In genomic region chr16:48405907-48406306, GRCh38 we compare ENCODE assay signal across 12 cellular contexts.
"Had no signal": no experiment of that assay in that cellular context is flagged by ENCODE, and none has a peak within 500 bp of the region (broad histone marks: within the 10 kb centered on the region; RNA-seq: fewer than 3 reads in every experiment).

No MANE protein-coding gene starts in this region.

- H3K9me3 ChIP-seq: left lung, tibial artery had no signal

- H3K4me1 Mint-ChIP-seq: activated T-helper 17 cell treated with anti-CD3 and anti-CD28 coated beads, Interleukin-2, amount 50 U/mL, for 72 hours; stimulated activated effector memory CD8-positive, alpha-beta T cell treated with anti-CD3 and anti-CD28 coated beads, Interleukin-12 subunit alpha, Interleukin-12 subunit beta, amount 100 ng/mL, for 72 hours had no signal

- H3K36me3 Mint-ChIP-seq: activated naive CD4-positive, alpha-beta T cell treated with anti-CD3 and anti-CD28 coated beads, Interleukin-2, amount 10 ng/mL, durations not matched to agents 7 days and 5 days; stimulated activated effector memory CD8-positive, alpha-beta T cell treated with anti-CD3 and anti-CD28 coated beads, Interleukin-12 subunit alpha, Interleukin-12 subunit beta, amount 100 ng/mL, for 72 hours had no signal

- ATAC-seq: activated T-helper 17 cell treated with anti-CD3 and anti-CD28 coated beads, Interleukin-2, amount 50 U/mL, for 72 hours; esophagus mucosa; left lung; stimulated activated effector memory CD8-positive, alpha-beta T cell treated with anti-CD3 and anti-CD28 coated beads, Interleukin-12 subunit alpha, Interleukin-12 subunit beta, amount 100 ng/mL, for 72 hours had no signal

- H3K9ac ChIP-seq: parathyroid adenoma had no signal

- H3K4me1 ChIP-seq: parathyroid adenoma, tibial artery had no signal

- H3K9me3 Mint-ChIP-seq: activated naive CD4-positive, alpha-beta T cell treated with anti-CD3 and anti-CD28 coated beads, Interleukin-2, amount 10 ng/mL, durations not matched to agents 7 days and 5 days; activated T-helper 17 cell treated with anti-CD3 and anti-CD28 coated beads, Interleukin-2, amount 50 U/mL, for 72 hours; stimulated activated effector memory CD8-positive, alpha-beta T cell treated with anti-CD3 and anti-CD28 coated beads, Interleukin-12 subunit alpha, Interleukin-12 subunit beta, amount 100 ng/mL, for 72 hours had no signal

- H3K27ac ChIP-seq: cardiac muscle cell, left lung, parathyroid adenoma, tibial artery had no signal

- DNase-seq: activated CD4-positive, alpha-beta T cell treated with anti-CD3 and anti-CD28 coated beads, Interleukin-2, amount 50 U/mL, for 4 hours; activated CD4-positive, CD25-positive, alpha-beta regulatory T cell treated with anti-CD3 and anti-CD28 coated beads, Interleukin-2, amount 50 U/mL, for 72 hours; activated naive CD4-positive, alpha-beta T cell treated with anti-CD3 and anti-CD28 coated beads, Interleukin-2, amount 10 ng/mL, durations not matched to agents 7 days and 5 days; islet precursor cell; left lung; mesenchymal stem cell; tibial artery had no signal

- H3K36me3 ChIP-seq: cardiac muscle cell, left lung, tibial artery had no signal

- H3K4me3 ChIP-seq: cardiac muscle cell, left lung, tibial artery had no signal

- H3K27me3 Mint-ChIP-seq: activated T-helper 17 cell treated with anti-CD3 and anti-CD28 coated beads, Interleukin-2, amount 50 U/mL, for 72 hours had no signal

- H3K27ac Mint-ChIP-seq: activated naive CD4-positive, alpha-beta T cell treated with anti-CD3 and anti-CD28 coated beads, Interleukin-2, amount 10 ng/mL, durations not matched to agents 7 days and 5 days; activated T-helper 17 cell treated with anti-CD3 and anti-CD28 coated beads, Interleukin-2, amount 50 U/mL, for 72 hours; stimulated activated effector memory CD8-positive, alpha-beta T cell treated with anti-CD3 and anti-CD28 coated beads, Interleukin-12 subunit alpha, Interleukin-12 subunit beta, amount 100 ng/mL, for 72 hours had no signal

- H3K27me3 ChIP-seq: cardiac muscle cell, left lung, tibial artery had no signal

- H3K4me3 Mint-ChIP-seq: activated naive CD4-positive, alpha-beta T cell treated with anti-CD3 and anti-CD28 coated beads, Interleukin-2, amount 10 ng/mL, durations not matched to agents 7 days and 5 days; activated T-helper 17 cell treated with anti-CD3 and anti-CD28 coated beads, Interleukin-2, amount 50 U/mL, for 72 hours; stimulated activated effector memory CD8-positive, alpha-beta T cell treated with anti-CD3 and anti-CD28 coated beads, Interleukin-12 subunit alpha, Interleukin-12 subunit beta, amount 100 ng/mL, for 72 hours had no signal
